Comparison of ENCODE assay signal across 14 cellular contexts in genomic region chr6:74967821-74968220, GRCh38.
"Had no signal": no experiment of that assay in that cellular context is flagged by ENCODE, and none has a peak within 500 bp of the region (broad histone marks: within the 10 kb centered on the region; RNA-seq: fewer than 3 reads in every experiment).

No MANE protein-coding gene starts in this region.

- H3K36me3 ChIP-seq: brain microvascular endothelial cell, heart left ventricle, prostate gland, sigmoid colon had no signal

- H3K9me3 ChIP-seq: prostate gland had no signal

- DNase-seq: activated CD8-positive, alpha-beta memory T cell treated with anti-CD3 and anti-CD28 coated beads, Interleukin-2, amount 10 ng/mL, durations not matched to agents 7 days and 5 days; activated effector memory CD4-positive, alpha-beta T cell treated with Interleukin-2 at 50 U/mL for 16 hours; activated T-cell treated with anti-CD3 and anti-CD28 coated beads, Interleukin-2, amount 50 U/mL, for 24 hours; brain microvascular endothelial cell; foreskin keratinocyte; heart left ventricle; nephron progenitor cell; sigmoid colon; stimulated activated CD4-positive, alpha-beta T cell treated with anti-CD3 and anti-CD28 coated beads, Interleukin-12 subunit alpha, Interleukin-12 subunit beta, amount 100 ng/mL, for 4 hours; stimulated activated naive CD8-positive, alpha-beta T cell treated with anti-CD3 and anti-CD28 coated beads, Interleukin-15, Interleukin-2, amounts not matched to agents 100 U/mL and 50 U/mL, for 24 hours had no signal

- ATAC-seq: activated CD4-positive, CD25-positive, alpha-beta regulatory T cell treated with anti-CD3 and anti-CD28 coated beads, Interleukin-2, amount 50 U/mL, for 24 hours; activated CD8-positive, alpha-beta memory T cell treated with anti-CD3 and anti-CD28 coated beads, Interleukin-2, amount 10 ng/mL, durations not matched to agents 7 days and 5 days; activated naive CD4-positive, alpha-beta T cell treated with anti-CD3 and anti-CD28 coated beads, Interleukin-2, amount 50 U/mL, for 72 hours; esophagus mucosa; foreskin keratinocyte; heart left ventricle; stimulated activated naive CD8-positive, alpha-beta T cell treated with anti-CD3 and anti-CD28 coated beads, Interleukin-15, Interleukin-2, amounts not matched to agents 100 U/mL and 50 U/mL, for 24 hours had no signal

- H3K27me3 ChIP-seq: brain microvascular endothelial cell, foreskin keratinocyte, heart left ventricle, sigmoid colon had no signal

- H3K4me1 ChIP-seq: foreskin keratinocyte, heart left ventricle, prostate gland had no signal

- H3K27ac ChIP-seq: brain microvascular endothelial cell, foreskin keratinocyte, heart left ventricle, prostate gland, sigmoid colon had no signal

- H3K4me3 ChIP-seq: heart left ventricle, prostate gland, sigmoid colon had no signal
